ENCODE assay signal across 21 cellular contexts in genomic region chr5:167665841-167666375, GRCh38.
DNase-seq lines count a peak whose midpoint lies in the region; ATAC-seq, FAIRE-seq and TF ChIP-seq lines count a peak whose summit lies in the region.
"Had no signal": no experiment of that assay in that cellular context is flagged by ENCODE, and none has a peak within 500 bp of the region (broad histone marks: within the 10 kb centered on the region; RNA-seq: fewer than 3 reads in every experiment).

No MANE protein-coding gene starts in this region.

- peaks cover 34% of the 10 kb centered on the region for H3K4me1 ChIP-seq in cardiac muscle cell (ENCODE audit: low read depth)
- H3K4me1 ChIP-seq in heart left ventricle: no peaks in the 10 kb centered on the region
- H3K4me1 ChIP-seq in small intestine (ENCODE audit: control insufficient read depth in 2 of 2, insufficient read depth in 1 of 2, low read depth in 1 of 2, low read length in 1 of 2): no peaks in the 10 kb centered on the region

- no peak for FAIRE-seq in GM12892 (lab: Jason Lieb, UNC)
- FAIRE-seq in small intestine (lab: Jason Lieb, UNC): no peak
- FAIRE-seq: A204.1, GM12891, HTR-8/SVneo had no signal

- no peak for TF ChIP-seq POLR2A in heart left ventricle (IDR thresholded peaks at IDR 0.05)
- no peak for TF ChIP-seq POLR2A in GM12892 (IDR thresholded peaks at IDR 0.05; ENCODE audit: low read depth, low read length)

- 60 to 75% (median 63%) methylated on average over 5 of the region's 5 CpGs for WGBS in heart left ventricle, 4 donors
- WGBS in small intestine, 3 donors: 50 to 57% (median 55%) methylated on average over 5 of the region's 5 CpGs

- DNase-seq in cardiac muscle cell (ENCODE audit: low read depth in 1 of 2, low spot score in 1 of 2) (peak in 1 of 2 donors; percentile 4), heart left ventricle (no peak), astrocyte of the hippocampus (ENCODE audit: low read depth, low spot score) (peak; percentile 75), mesothelial cell of epicardium (ENCODE audit: low spot score in 2 of 2, unreplicated experiment in 2 of 2) (no peak), midbrain (lab: John Stamatoyannopoulos, UW) (no peak), GM12892 (ENCODE audit: insufficient read length) (no peak), small intestine (no peak)
- DNase-seq: CD4-positive, alpha-beta memory T cell; DND-41; NCI-H1694; NCI-H2081; NCI-H446; NCI-H526 treated with DMSO at 0.1 percent for 48 hours; RPMI8226; SHP77 had no signal

- peaks cover 47% of the 10 kb centered on the region for H3K4me1 Mint-ChIP-seq in mesothelial cell of epicardium
- H3K4me1 Mint-ChIP-seq: CD4-positive, alpha-beta memory T cell had no signal

- H3K27ac ChIP-seq in cardiac muscle cell: peak overlapping the region; percentile 9
- no peak overlapping the region for H3K27ac ChIP-seq in heart left ventricle
- H3K27ac ChIP-seq in small intestine (ENCODE audit: low read depth in 1 of 2, low read length in 1 of 2): no peak overlapping the region
- H3K27ac ChIP-seq: KMS-11, SK-N-MC had no signal

- no peak overlapping the region for H3K4me3 Mint-ChIP-seq in mesothelial cell of epicardium
- H3K4me3 Mint-ChIP-seq: CD4-positive, alpha-beta memory T cell had no signal

- H3K9me3 ChIP-seq in cardiac muscle cell (ENCODE audit: low read depth) (no peaks in the 10 kb centered on the region), heart left ventricle (no peaks in the 10 kb centered on the region), small intestine (ENCODE audit: control insufficient read depth, low read depth) (no peaks in the 10 kb centered on the region)

- H3K36me3 ChIP-seq in cardiac muscle cell (no peaks in the 10 kb centered on the region), heart left ventricle (no peaks in the 10 kb centered on the region), small intestine (ENCODE audit: control insufficient read depth in 2 of 2, insufficient read depth in 2 of 2, low read length in 2 of 2) (no peaks in the 10 kb centered on the region)

- TF ChIP-seq CTCF in cardiac muscle cell (IDR thresholded peaks at IDR 0.05; ENCODE audit: low read depth, low read length) (no peak), heart left ventricle (IDR thresholded peaks at IDR 0.05) (no peak), mesothelial cell of epicardium (IDR thresholded peaks at IDR 0.05; ENCODE audit: unreplicated experiment) (no peak)

- intact Hi-C loops in heart left ventricle (cut with DNase I): no loop called here

- no peaks in the 10 kb centered on the region for H3K27me3 Mint-ChIP-seq in mesothelial cell of epicardium (ENCODE audit: low read depth)

- no peaks in the 10 kb centered on the region for H3K36me3 Mint-ChIP-seq in mesothelial cell of epicardium
- H3K36me3 Mint-ChIP-seq: CD4-positive, alpha-beta memory T cell had no signal

- no peaks in the 10 kb centered on the region for H3K27me3 ChIP-seq in cardiac muscle cell
- H3K27me3 ChIP-seq in heart left ventricle: no peaks in the 10 kb centered on the region
- no peaks in the 10 kb centered on the region for H3K27me3 ChIP-seq in small intestine (ENCODE audit: control insufficient read depth in 2 of 2, insufficient read depth in 2 of 2, low read length in 2 of 2)

- ATAC-seq in heart left ventricle: no peak
- no peak for ATAC-seq in GM18907 (IDR thresholded peaks at IDR 0.05; ENCODE audit: unreplicated experiment)

- peak overlapping the region; percentile 35 for H3K27ac Mint-ChIP-seq in mesothelial cell of epicardium
- H3K27ac Mint-ChIP-seq: CD4-positive, alpha-beta memory T cell had no signal

- H3K4me3 ChIP-seq in cardiac muscle cell: no peak overlapping the region
- no peak overlapping the region for H3K4me3 ChIP-seq in heart left ventricle
- no peak overlapping the region for H3K4me3 ChIP-seq in small intestine (ENCODE audit: low read depth in 1 of 2, low read length in 2 of 2)
- H3K4me3 ChIP-seq: SK-N-MC had no signal

- no peaks in the 10 kb centered on the region for H3K9me3 Mint-ChIP-seq in mesothelial cell of epicardium
